ENCODE assay signal across 26 cellular contexts in the genomic region with DNA sequence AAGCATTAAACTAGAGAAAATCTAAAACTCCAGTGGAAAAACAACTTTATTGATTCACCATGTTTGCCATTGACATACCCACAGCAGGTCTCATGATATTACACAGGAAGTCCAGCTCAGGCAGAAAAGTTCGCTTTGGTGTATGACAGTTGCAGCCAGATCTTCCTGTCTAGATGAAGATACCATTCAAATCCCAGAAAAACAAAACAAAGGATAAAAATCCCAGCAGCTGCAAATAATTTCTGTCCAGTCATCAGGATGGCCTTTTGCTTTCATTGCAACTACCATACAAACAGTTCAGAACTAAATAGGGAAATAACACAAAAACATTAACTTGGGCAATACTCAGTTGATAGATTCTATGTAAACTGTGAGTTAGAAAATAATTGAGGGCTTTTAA.
DNase-seq lines count a peak whose midpoint lies in the region; ATAC-seq and TF ChIP-seq lines count a peak whose summit lies in the region.
"Had no signal": no experiment of that assay in that cellular context is flagged by ENCODE, and none has a peak within 500 bp of the region (broad histone marks: within the 10 kb centered on the region; RNA-seq: fewer than 3 reads in every experiment).

No MANE protein-coding gene starts in this region.

- H3K4me3 Mint-ChIP-seq in chondrocyte (ENCODE audit: unreplicated experiment), result no peak overlapping the region
- H3K4me3 Mint-ChIP-seq: activated naive CD8-positive, alpha-beta T cell treated with anti-CD3 and anti-CD28 coated beads, Interleukin-2, amount 50 U/mL, for 24 hours; CD14-positive monocyte; natural killer cell; stimulated activated naive CD8-positive, alpha-beta T cell treated with anti-CD3 and anti-CD28 coated beads, Interleukin-15, Interleukin-2, amounts not matched to agents 100 ng/mL and 50 ng/mL, for 24 hours; T-helper 17 cell; type B pancreatic cell had no signal

- H3K36me3 Mint-ChIP-seq in chondrocyte (ENCODE audit: low read depth), result peaks cover 18% of the 10 kb centered on the region
- H3K36me3 Mint-ChIP-seq: natural killer cell, type B pancreatic cell had no signal

- peaks cover 15% of the 10 kb centered on the region for H3K9me3 Mint-ChIP-seq in chondrocyte (ENCODE audit: low read depth)

- peak overlapping the region; percentile 9 for H3K27ac Mint-ChIP-seq in chondrocyte (ENCODE audit: unreplicated experiment)
- H3K27ac Mint-ChIP-seq: activated naive CD8-positive, alpha-beta T cell treated with anti-CD3 and anti-CD28 coated beads, Interleukin-2, amount 50 U/mL, for 24 hours; CD14-positive monocyte; natural killer cell; stimulated activated naive CD8-positive, alpha-beta T cell treated with anti-CD3 and anti-CD28 coated beads, Interleukin-15, Interleukin-2, amounts not matched to agents 100 ng/mL and 50 ng/mL, for 24 hours; T-helper 17 cell; type B pancreatic cell had no signal

- intact Hi-C loops in posterior cingulate gyrus (cut with DNase I) (no loop called here), left colon (cut with DNase I, micrococcal nuclease) (no loop called here)

- H3K27me3 Mint-ChIP-seq in chondrocyte (ENCODE audit: low read depth), result no peaks in the 10 kb centered on the region
- H3K27me3 Mint-ChIP-seq: activated naive CD8-positive, alpha-beta T cell treated with anti-CD3 and anti-CD28 coated beads, Interleukin-2, amount 50 U/mL, for 24 hours; stimulated activated naive CD8-positive, alpha-beta T cell treated with anti-CD3 and anti-CD28 coated beads, Interleukin-15, Interleukin-2, amounts not matched to agents 100 ng/mL and 50 ng/mL, for 24 hours; T-helper 17 cell; type B pancreatic cell had no signal

- DNase-seq in NOMO-1 treated with DMSO at 0.1 percent for 48 hours (lab: John Stamatoyannopoulos, UW; ENCODE audit: unreplicated experiment) (peak; percentile 7), NOMO-1 (lab: John Stamatoyannopoulos, UW; ENCODE audit: unreplicated experiment in 2 of 2) (no peak), chondrocyte (ENCODE audit: low spot score) (no peak), lung microvascular endothelial cell (ENCODE audit: low read depth in 2 of 2) (peak; percentile 38 to 89), posterior cingulate gyrus (no peak), left colon (no peak)
- DNase-seq in stimulated activated CD4-positive, alpha-beta T cell treated with anti-CD3 and anti-CD28 coated beads, Interleukin-4, amount 100 ng/mL, for 1 hour, result no peak
- DNase-seq: 8988T; activated CD4-positive, alpha-beta T cell treated with anti-CD3 and anti-CD28 coated beads, Interleukin-2, amount 50 U/mL, for 1 hour; activated CD8-positive, alpha-beta memory T cell treated with anti-CD3 and anti-CD28 coated beads, Interleukin-2, amount 50 U/mL, for 48 hours; activated effector memory CD4-positive, alpha-beta T cell treated with Interleukin-2 at 50 U/mL for 16 hours; activated naive CD8-positive, alpha-beta T cell treated with anti-CD3 and anti-CD28 coated beads, Interleukin-2, amount 50 U/mL, for 24 hours; cortex of kidney; natural killer cell; NCI-H2029; NCI-H226; NCI-H774; PC-9; SJCRH30; T-helper 17 cell had no signal

- ATAC-seq in left colon (no peak), GM21447 (IDR thresholded peaks at IDR 0.05; ENCODE audit: unreplicated experiment) (no peak)
- ATAC-seq: activated naive CD8-positive, alpha-beta T cell treated with anti-CD3 and anti-CD28 coated beads, Interleukin-2, amount 50 U/mL, for 24 hours; gastroesophageal sphincter; K562; natural killer cell; T-helper 17 cell had no signal

- no peak for TF ChIP-seq CTCF in chondrocyte (IDR thresholded peaks at IDR 0.05)

- H3K4me1 Mint-ChIP-seq in chondrocyte (ENCODE audit: low read depth), result peaks cover 14% of the 10 kb centered on the region
- H3K4me1 Mint-ChIP-seq: activated naive CD8-positive, alpha-beta T cell treated with anti-CD3 and anti-CD28 coated beads, Interleukin-2, amount 50 U/mL, for 24 hours; CD14-positive monocyte; natural killer cell; T-helper 17 cell had no signal

Comparison
In these comparisons a context has a peak if more than half of its experiments do, and no peak if none do; other contexts are left out.
1. DNase-seq: peak in NOMO-1 treated with DMSO at 0.1 percent for 48 hours (single experiment) and lung microvascular endothelial cell (2 of 2); none in NOMO-1 (0 of 2), chondrocyte (single experiment), posterior cingulate gyrus (0 of 10), left colon (0 of 2) and stimulated activated CD4-positive, alpha-beta T cell treated with anti-CD3 and anti-CD28 coated beads, Interleukin-4, amount 100 ng/mL, for 1 hour (single experiment).